In genomic region chr1:26126321-26127084, GRCh38 we compare ENCODE assay signal across 1 cellular context.
TF ChIP-seq lines count a peak whose summit lies in the region.

No MANE protein-coding gene starts in this region.

TF ChIP-seq in HEK293, 187 proteins besides CTCF, POLR2A, EP300 and RAD21 (continued from another document and continues in another):
- TF ChIP-seq ZNF148 (tag by site-specific recombination; IDR thresholded peaks at IDR 0.05; ENCODE audit: borderline replicate concordance) = no peak
- no peak for TF ChIP-seq ZSCAN4 (tag by site-specific recombination; IDR thresholded peaks at IDR 0.05)
- TF ChIP-seq ZNF391 (tag by site-specific recombination; IDR thresholded peaks at IDR 0.05; ENCODE audit: borderline replicate concordance, low read depth) = no peak
- TF ChIP-seq ZIC2 (tag by site-specific recombination; IDR thresholded peaks at IDR 0.05) = no peak
- TF ChIP-seq PRDM4 (tag by site-specific recombination; IDR thresholded peaks at IDR 0.05) = peak; percentile 41
- TF ChIP-seq ZNF530 (tag by site-specific recombination; IDR thresholded peaks at IDR 0.05; ENCODE audit: low read depth) = no peak
- TF ChIP-seq REST (tag by site-specific recombination; IDR thresholded peaks at IDR 0.05) = no peak
- TF ChIP-seq ZNF555 (tag by site-specific recombination; conservative IDR thresholded peaks at IDR 0.05) = no peak
- no peak for TF ChIP-seq MEIS1 (CRISPR knock-in tag; IDR thresholded peaks at IDR 0.05; ENCODE audit: borderline replicate concordance)
- TF ChIP-seq YY2 (tag by site-specific recombination; IDR thresholded peaks at IDR 0.05) = no peak
- TF ChIP-seq ZNF280D (tag by site-specific recombination; IDR thresholded peaks at IDR 0.05) = no peak
- 0 out of 2 replicates have a peak, but pooled peaks have one; percentile 54 for TF ChIP-seq ZSCAN30 (tag by site-specific recombination; IDR thresholded peaks at IDR 0.05)
- TF ChIP-seq ZNF514 (tag by site-specific recombination; IDR thresholded peaks at IDR 0.05) = no peak
- no peak for TF ChIP-seq ZBTB26 (tag by site-specific recombination; optimal IDR thresholded peaks at IDR 0.05)
- TF ChIP-seq ZNF670 (tag by site-specific recombination; IDR thresholded peaks at IDR 0.05; ENCODE audit: low read depth) = no peak
- no peak for TF ChIP-seq ZNF23 (tag by site-specific recombination; IDR thresholded peaks at IDR 0.05; ENCODE audit: borderline replicate concordance)
- TF ChIP-seq MYNN (tag by site-specific recombination; IDR thresholded peaks at IDR 0.05; ENCODE audit: borderline replicate concordance) = no peak
- no peak for TF ChIP-seq ZNF473 (tag by site-specific recombination; IDR thresholded peaks at IDR 0.05)
- TF ChIP-seq ELK4 (IDR thresholded peaks at IDR 0.05; ENCODE audit: borderline replicate concordance, low read depth, low read length) = no peak
- TF ChIP-seq ZBTB49 (tag by site-specific recombination; IDR thresholded peaks at IDR 0.05; ENCODE audit: low read depth) = no peak
- TF ChIP-seq ZBTB6 (tag by site-specific recombination; IDR thresholded peaks at IDR 0.05) = no peak
- TF ChIP-seq KLF17 (tag by site-specific recombination; IDR thresholded peaks at IDR 0.05) = no peak
- TF ChIP-seq ZNF701 (tag by site-specific recombination; IDR thresholded peaks at IDR 0.05) = no peak
- TF ChIP-seq ZBTB17 (tag by site-specific recombination; IDR thresholded peaks at IDR 0.05) = peak; percentile 50; the same call in 1 of the 2 replicates
- no peak for TF ChIP-seq ZSCAN18 (tag by site-specific recombination; IDR thresholded peaks at IDR 0.05)
- TF ChIP-seq ZNF184 (tag by site-specific recombination; IDR thresholded peaks at IDR 0.05) = no peak
- no peak for TF ChIP-seq ZNF747 (tag by site-specific recombination; IDR thresholded peaks at IDR 0.05)
- TF ChIP-seq ZNF654 (tag by site-specific recombination; IDR thresholded peaks at IDR 0.05; ENCODE audit: low read depth) = no peak
- no peak for TF ChIP-seq ZNF302 (tag by site-specific recombination; IDR thresholded peaks at IDR 0.05; ENCODE audit: low read depth)
